ENCODE assay signal across 11 cellular contexts in the genomic region with DNA sequence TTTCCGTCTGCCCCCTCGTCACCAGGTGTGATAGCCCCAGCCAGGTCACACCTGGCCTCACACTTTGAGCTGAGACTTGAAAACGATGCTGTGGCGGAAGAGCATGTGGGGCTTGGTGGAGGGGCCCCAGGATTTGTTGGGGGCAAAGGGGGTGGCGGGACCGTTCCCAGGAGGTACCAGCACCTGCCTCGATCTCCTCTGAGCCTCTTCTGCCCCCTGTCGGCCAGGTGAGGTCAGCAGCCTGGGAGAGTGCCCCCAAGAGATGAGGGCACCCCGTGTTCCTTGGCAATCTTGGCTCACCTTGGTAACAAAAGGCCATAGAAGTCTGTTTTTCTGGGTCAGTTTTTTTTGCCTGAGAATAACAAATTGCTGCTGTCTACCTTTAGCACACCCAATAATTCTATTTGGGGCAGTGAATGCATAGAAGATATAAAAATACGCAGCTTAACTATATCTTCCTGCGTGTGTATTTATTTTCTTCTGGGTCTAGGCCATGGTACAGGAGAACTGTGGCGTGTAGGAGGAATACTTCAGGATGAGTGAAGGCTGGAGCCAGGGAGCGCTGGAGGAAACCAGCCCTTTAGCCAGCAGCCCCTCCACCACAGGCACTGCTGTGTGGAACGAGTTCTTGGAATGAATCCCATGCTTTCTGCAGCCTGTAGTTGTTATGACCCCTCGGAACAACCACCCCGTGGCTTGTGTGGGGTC. TPM values are rescaled to one million over a fixed set of nuclear protein-coding genes. Genes with fewer than 3 reads are reported as not detected.
DNase-seq lines count a peak whose midpoint lies in the region; ATAC-seq and TF ChIP-seq lines count a peak whose summit lies in the region.
"Had no signal": no experiment of that assay in that cellular context is flagged by ENCODE, and none has a peak within 500 bp of the region (broad histone marks: within the 10 kb centered on the region; RNA-seq: fewer than 3 reads in every experiment).

No MANE protein-coding gene starts in this region.

- H3K4me3 Mint-ChIP-seq in immature natural killer cell: no peak overlapping the region

- H3K9me3 Mint-ChIP-seq in immature natural killer cell: no peaks in the 10 kb centered on the region

- peak overlapping the region in 3 of 6 donors; percentile 3 to 60 (median 48) for H3K27ac Mint-ChIP-seq in immature natural killer cell

- peaks cover 0 to 2% (median 1%) of the 10 kb centered on the region in 3 donors for H3K27me3 Mint-ChIP-seq in immature natural killer cell (ENCODE audit: low read depth in 3 of 3)

- peaks cover 0 to 16% (median 4%) of the 10 kb centered on the region in 3 donors for H3K36me3 Mint-ChIP-seq in immature natural killer cell

- peaks cover 37% of the 10 kb centered on the region for H3K4me1 ChIP-seq in cardiac muscle cell (ENCODE audit: low read depth)
- peaks cover 47% of the 10 kb centered on the region for H3K4me1 ChIP-seq in body of pancreas
- H3K4me1 ChIP-seq in uterus: peaks cover 0 to 6% of the 10 kb centered on the region in 2 donors

- WGBS in body of pancreas, 2 donors: 62 to 65% methylated on average over 14 to 16 of the region's 16 CpGs

- no peaks in the 10 kb centered on the region for H3K36me3 ChIP-seq in cardiac muscle cell
- H3K36me3 ChIP-seq in body of pancreas (replicated peaks in 1 of 2; ENCODE audit: insufficient read depth in 1 of 2, low read depth in 2 of 2): peaks cover 0 to 3% of the 10 kb centered on the region in 2 donors
- no peaks in the 10 kb centered on the region for H3K36me3 ChIP-seq in uterus

- DNase-seq in cardiac muscle cell (ENCODE audit: low read depth in 1 of 2, low spot score in 1 of 2): no peak
- DNase-seq in Right ventricle myocardium superior: no peak
- peak in 3 of 4 donors; percentile 49 to 64 (median 52) for DNase-seq in body of pancreas
- DNase-seq in mesenteric fat pad (ENCODE audit: low spot score): peak; percentile 65
- DNase-seq in uterus: no peak
- no peak for DNase-seq in stimulated activated CD4-positive, alpha-beta T cell treated with anti-CD3 and anti-CD28 coated beads, Interleukin-15, amount 100 ng/mL, for 24 hours
- DNase-seq in immature natural killer cell: no peak
- no peak for DNase-seq in GDM1 (lab: John Stamatoyannopoulos, UW)
- DNase-seq: KBM-7, NCI-H526 treated with DMSO at 0.1 percent for 48 hours, T1000 had no signal

- intact Hi-C loops in Right ventricle myocardium superior (cut with DNase I) (loop anchor here (5.0 kb wide), 1 partner anchor 278 kb away; no protein-coding TSS in a partner anchor), body of pancreas (cut with DNase I) (loop anchor here (10.0 kb wide), 1 partner anchor 345 kb away; no protein-coding TSS in a partner anchor), uterus (cut with DNase I; ENCODE audit: low total_unique reads) (loop anchor here (10.0 kb wide), 1 partner anchor 345 kb away; no protein-coding TSS in a partner anchor)

- no peak for TF ChIP-seq POLR2A in body of pancreas (IDR thresholded peaks at IDR 0.05)
- TF ChIP-seq POLR2A in uterus (IDR thresholded peaks at IDR 0.05): no peak

- peaks cover 3 to 15% of the 10 kb centered on the region in 2 donors for H3K4me1 Mint-ChIP-seq in immature natural killer cell

- ATAC-seq in Right ventricle myocardium superior (ENCODE audit: poor library complexity): no peak
- ATAC-seq in body of pancreas: no peak

- no peaks in the 10 kb centered on the region for H3K27me3 ChIP-seq in cardiac muscle cell
- H3K27me3 ChIP-seq in body of pancreas: no peaks in the 10 kb centered on the region
- H3K27me3 ChIP-seq in uterus: no peaks in the 10 kb centered on the region

- H3K27ac ChIP-seq in cardiac muscle cell: peak overlapping the region; percentile 36
- H3K27ac ChIP-seq in body of pancreas: peak overlapping the region in 3 of 4 donors; percentile 10 to 42 (median 32)
- H3K27ac ChIP-seq in uterus: peak overlapping the region; percentile 58 to 68

- TF ChIP-seq CTCF in cardiac muscle cell (IDR thresholded peaks at IDR 0.05; ENCODE audit: low read depth, low read length): no peak
- TF ChIP-seq CTCF in body of pancreas (IDR thresholded peaks at IDR 0.05): peak in 6 of 7 experiments; percentile 20 to 55 (median 41)
- TF ChIP-seq CTCF in uterus (IDR thresholded peaks at IDR 0.05): peak in 1 of 4 experiments; percentile 1

- H3K4me3 ChIP-seq in cardiac muscle cell (no peak overlapping the region), body of pancreas (no peak overlapping the region), uterus (no peak overlapping the region)

- H3K9me3 ChIP-seq in cardiac muscle cell (ENCODE audit: low read depth) (no peaks in the 10 kb centered on the region), body of pancreas (no peaks in the 10 kb centered on the region), uterus (no peaks in the 10 kb centered on the region)

RNA-seq across cellular contexts. Expression of a gene that starts 25.2 kb away (rescaled TPM):
- total RNA-seq in cardiac muscle cell: 5.8 and 6.0 TPM in 2 replicates
- polyA plus RNA-seq in cardiac muscle cell: 9.4 and 9.5 TPM in 2 replicates
- 7.9 TPM for total RNA-seq in Right ventricle myocardium superior
- 1 to 10 TPM; 3.9 to 7.3 TPM for total RNA-seq in body of pancreas
- 4.9 TPM for total RNA-seq in mesenteric fat pad
- 1 to 10 TPM; 2.4 to 9.2 (median 3.5) TPM for total RNA-seq in uterus
- polyA plus RNA-seq in immature natural killer cell: 1 to 10 TPM; 1.2 to 5.3 (median 2.2) TPM

RNA-seq across cellular contexts. Expression of a gene that starts 46.1 kb away (rescaled TPM):
- total RNA-seq in cardiac muscle cell: 158 and 269 TPM in 2 replicates
- polyA plus RNA-seq in cardiac muscle cell: 53.0 and 90.3 TPM in 2 replicates
- total RNA-seq in Right ventricle myocardium superior: 52.1 TPM
- total RNA-seq in body of pancreas: 100 to 1,000 TPM in 1 of 2 donors, 10 to 100 TPM in 1; 82.0 to 181 TPM
- total RNA-seq in mesenteric fat pad: 59.9 TPM
- 100 to 1,000 TPM in 2 of 4 donors, 10 to 100 TPM in 2; 37.6 to 118 (median 88.0) TPM for total RNA-seq in uterus
- polyA plus RNA-seq in immature natural killer cell: 100 to 1,000 TPM in 1 of 3 donors, 10 to 100 TPM in 2; 87.1 to 104 (median 97.6) TPM

Comparison
In these comparisons a context has a peak if more than half of its experiments do, and no peak if none do; other contexts are left out.
1. DNase-seq: peak in body of pancreas (3 of 4) and mesenteric fat pad (single experiment); none in cardiac muscle cell (0 of 2), Right ventricle myocardium superior (single experiment), uterus (0 of 2), stimulated activated CD4-positive, alpha-beta T cell treated with anti-CD3 and anti-CD28 coated beads, Interleukin-15, amount 100 ng/mL, for 24 hours (single experiment), immature natural killer cell (0 of 3) and GDM1 (single experiment).
2. Peak in every context shown above with its lines, with median percentiles within 50 percentile points of each other: H3K27ac ChIP-seq.